8 cellular contexts compared by ENCODE assay signal in the genomic region with DNA sequence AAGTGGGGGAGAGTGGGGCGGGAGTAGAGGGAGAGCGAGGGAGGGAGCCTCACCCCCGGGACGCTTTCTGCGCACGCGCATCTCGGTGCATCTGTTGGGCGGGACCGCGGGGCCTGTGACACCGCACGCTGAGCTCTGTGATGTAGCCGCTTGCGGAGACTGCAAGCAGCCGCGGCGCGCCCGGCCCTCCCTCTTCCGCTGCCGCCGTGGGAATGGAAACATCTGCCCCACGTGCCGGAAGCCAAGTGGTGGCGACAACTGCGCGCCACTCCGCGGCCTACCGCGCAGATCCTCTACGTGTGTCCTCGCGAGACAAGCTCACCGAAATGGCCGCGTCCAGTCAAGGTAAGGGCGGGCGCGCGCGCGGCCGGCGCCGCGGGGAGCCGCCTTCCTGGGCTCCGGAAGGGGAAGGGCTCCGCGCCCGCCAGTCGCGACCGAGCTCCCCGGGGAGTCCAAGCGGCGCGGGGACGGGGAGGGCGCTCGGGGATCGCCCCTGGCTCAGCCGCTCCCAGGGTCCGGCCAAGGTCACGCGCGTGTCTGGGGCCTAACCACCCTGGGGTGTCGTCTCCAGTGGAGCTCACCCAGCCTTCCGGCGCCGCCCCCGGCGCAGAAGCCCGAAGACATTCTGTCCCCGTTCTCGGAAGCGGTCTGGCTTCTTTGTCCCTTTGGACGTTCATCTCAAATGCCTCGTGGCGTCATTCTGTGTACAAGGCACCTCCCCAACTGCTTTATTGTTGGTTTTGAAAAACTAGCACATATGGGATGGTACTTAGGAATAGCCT. TPM values are rescaled to one million over a fixed set of nuclear protein-coding genes. Genes with fewer than 3 reads are reported as not detected.
A peak's percentile ranks its signal among the peaks of the same experiment; 100 is the strongest.
DNase-seq lines count a peak whose midpoint lies in the region; ATAC-seq, FAIRE-seq and TF ChIP-seq lines count a peak whose summit lies in the region.

A gene with protein sequence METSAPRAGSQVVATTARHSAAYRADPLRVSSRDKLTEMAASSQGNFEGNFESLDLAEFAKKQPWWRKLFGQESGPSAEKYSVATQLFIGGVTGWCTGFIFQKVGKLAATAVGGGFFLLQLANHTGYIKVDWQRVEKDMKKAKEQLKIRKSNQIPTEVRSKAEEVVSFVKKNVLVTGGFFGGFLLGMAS (plus strand): TSS at position 118 of the 782 bp plus-strand sequence. CDS start 95 bp downstream, at position 213.

- H3K4me2 ChIP-seq in H1 (ENCODE audit: insufficient read depth in 1 of 2, low read depth in 2 of 2, low read length in 2 of 2), result peak within 1 kb of the TSS; percentile 62 to 79
- peak within 1 kb of the TSS; percentile 57 for H3K4me2 ChIP-seq in mesendoderm (ENCODE audit: low read length)

- peak within 1 kb of the TSS; percentile 72 for H3K4me3 Mint-ChIP-seq in Calu3 (ENCODE audit: low read depth, unreplicated experiment)
- peak within 1 kb of the TSS; percentile 85 for H3K4me3 Mint-ChIP-seq in activated CD8-positive, alpha-beta memory T cell treated with anti-CD3 and anti-CD28 coated beads, Interleukin-2, amount 10 ng/mL, durations not matched to agents 7 days and 5 days

- H3K18ac ChIP-seq in H1 (ENCODE audit: extremely low read depth, low read length), result peak within 1 kb of the TSS; percentile 48; the same call in 1 of the 2 replicates
- peak within 1 kb of the TSS; percentile 80 for H3K18ac ChIP-seq in mesendoderm (ENCODE audit: low read length)

- H3K79me1 ChIP-seq in H1 (ENCODE audit: low read depth, low read length) (no peaks in the 10 kb centered on the region), mesendoderm (ENCODE audit: low read length) (no peaks in the 10 kb centered on the region)

- peak within 1 kb of the TSS; percentile 94 for H3K27ac ChIP-seq in HUES48 (ENCODE audit: low read depth, low read length)
- H3K27ac ChIP-seq in H1 (ENCODE audit: low read depth, low read length), result peak within 1 kb of the TSS; percentile 80; the same call in 1 of the 2 replicates
- H3K27ac ChIP-seq in mesendoderm (ENCODE audit: low read depth, low read length), result peak within 1 kb of the TSS; percentile 87

- no peaks in the 10 kb centered on the region for H3K27me3 Mint-ChIP-seq in Calu3 (ENCODE audit: unreplicated experiment)
- H3K27me3 Mint-ChIP-seq in activated CD8-positive, alpha-beta memory T cell treated with anti-CD3 and anti-CD28 coated beads, Interleukin-2, amount 10 ng/mL, durations not matched to agents 7 days and 5 days, result no peaks in the 10 kb centered on the region

- H3K4me3 ChIP-seq in HUES48 (ENCODE audit: low read depth, low read length) (peak within 1 kb of the TSS; percentile 76), NT2/D1 (ENCODE audit: insufficient read length, low read depth) (peak within 1 kb of the TSS; percentile 70), H1 (ENCODE audit: extremely low read depth in 1 of 4, insufficient read depth in 2 of 4, low read depth in 3 of 4, low read length in 4 of 4) (peak within 1 kb of the TSS; percentile 46 to 90 (median 82)), mesendoderm (ENCODE audit: low read length) (peak within 1 kb of the TSS; percentile 74)

- H3K23ac ChIP-seq in H1 (ENCODE audit: insufficient read length) (no peak within 1 kb of the TSS), mesendoderm (ENCODE audit: low read length) (no peak within 1 kb of the TSS)

- peak within 1 kb of the TSS; percentile 39; the same call in 1 of the 2 replicates for H2BK12ac ChIP-seq in H1 (ENCODE audit: low read depth, low read length)

- no peak for TF ChIP-seq RAD21 in H1 (IDR thresholded peaks at IDR 0.05 in 1 of 2, conservative IDR thresholded peaks at IDR 0.05 in 1 of 2; ENCODE audit: low read depth in 2 of 2, low read length in 2 of 2)

- peaks cover 0 to 22% of the 10 kb centered on the region in 2 experiments; a peak in 2 of 4 replicates for H3K79me2 ChIP-seq in H1 (ENCODE audit: control insufficient read depth in 1 of 2, insufficient read depth in 2 of 2, low read length in 2 of 2)
- H3K79me2 ChIP-seq in mesendoderm (ENCODE audit: control insufficient read depth, insufficient read depth, low read length), result peaks cover 5% of the 10 kb centered on the region

- H3K4me1 Mint-ChIP-seq in Calu3 (ENCODE audit: low read depth, unreplicated experiment), result peaks cover 20% of the 10 kb centered on the region
- H3K4me1 Mint-ChIP-seq in activated CD8-positive, alpha-beta memory T cell treated with anti-CD3 and anti-CD28 coated beads, Interleukin-2, amount 10 ng/mL, durations not matched to agents 7 days and 5 days, result peaks cover 18% of the 10 kb centered on the region

- POLR2A ChIA-PET in H1 (lab: Charles Lee; ENCODE audit: partially characterized antibody), result interaction anchor here (1.0 kb wide), 1 partner anchor 10 kb away, joined by 7 read pairs; no protein-coding TSS in a partner anchor

- no peak within 1 kb of the TSS for H3K14ac ChIP-seq in H1 (ENCODE audit: insufficient read length)

- no peak within 1 kb of the TSS for H2BK5ac ChIP-seq in H1 (ENCODE audit: low read depth, low read length)
- no peak within 1 kb of the TSS for H2BK5ac ChIP-seq in mesendoderm (ENCODE audit: low read length)

- FAIRE-seq in H1 (lab: Jason Lieb, UNC), result no peak

- peaks cover 26% of the 10 kb centered on the region for H3K36me3 Mint-ChIP-seq in Calu3 (ENCODE audit: insufficient read depth, unreplicated experiment)
- H3K36me3 Mint-ChIP-seq in activated CD8-positive, alpha-beta memory T cell treated with anti-CD3 and anti-CD28 coated beads, Interleukin-2, amount 10 ng/mL, durations not matched to agents 7 days and 5 days, result peaks cover 3% of the 10 kb centered on the region

- H4K5ac ChIP-seq in H1 (ENCODE audit: insufficient read length, low read depth, low read length) (peak within 1 kb of the TSS; percentile 76), mesendoderm (ENCODE audit: low read length) (no peak within 1 kb of the TSS)

- peaks cover 3% of the 10 kb centered on the region; the same call in 1 of the 2 replicates for H3K23me2 ChIP-seq in H1 (ENCODE audit: low read depth, low read length)

- H3K36me3 ChIP-seq in HUES48 (ENCODE audit: control insufficient read depth, insufficient read depth, low read length) (no peaks in the 10 kb centered on the region), NT2/D1 (ENCODE audit: insufficient read depth, insufficient read length, low read length) (no peaks in the 10 kb centered on the region), H1 (ENCODE audit: control insufficient read depth in 2 of 4, insufficient read depth in 4 of 4, low read length in 3 of 4) (no peaks in the 10 kb centered on the region), mesendoderm (ENCODE audit: control insufficient read depth, insufficient read depth, low read length) (no peaks in the 10 kb centered on the region)

- H4K8ac ChIP-seq in H1 (ENCODE audit: extremely low read depth, insufficient read depth, low read length) (peak within 1 kb of the TSS; percentile 89), mesendoderm (ENCODE audit: low read depth, low read length) (no peak within 1 kb of the TSS)

- H2BK120ac ChIP-seq in H1 (replicated peaks; ENCODE audit: low read depth, low read length) (peak within 1 kb of the TSS; percentile 72), mesendoderm (ENCODE audit: low read depth, low read length) (peak within 1 kb of the TSS; percentile 0)

- H2BK15ac ChIP-seq in H1 (ENCODE audit: low read length), result no peak within 1 kb of the TSS
- H2BK15ac ChIP-seq in mesendoderm (replicated peaks; ENCODE audit: low read depth), result no peak within 1 kb of the TSS

- H3K4me1 ChIP-seq in HUES48 (ENCODE audit: control insufficient read depth, insufficient read depth, low read length), result peaks cover 7% of the 10 kb centered on the region; the same call in 1 of the 2 replicates
- H3K4me1 ChIP-seq in NT2/D1 (ENCODE audit: insufficient read depth, insufficient read length), result no peaks in the 10 kb centered on the region
- peaks cover 0 to 3% (median under 1%) of the 10 kb centered on the region in 4 experiments; a peak in 2 of 7 replicates for H3K4me1 ChIP-seq in H1 (replicated peaks in 1 of 4; ENCODE audit: control insufficient read depth in 3 of 4, insufficient read depth in 4 of 4, low read length in 3 of 4)
- H3K4me1 ChIP-seq in mesendoderm (ENCODE audit: control insufficient read depth, low read depth, low read length), result no peaks in the 10 kb centered on the region

- no peaks in the 10 kb centered on the region for H4K20me1 ChIP-seq in H1 (replicated peaks in 1 of 2; ENCODE audit: control insufficient read depth in 1 of 2, insufficient read depth in 2 of 2, low read length in 2 of 2)

- H3K9me3 Mint-ChIP-seq in Calu3 (ENCODE audit: low read depth, unreplicated experiment), result no peaks in the 10 kb centered on the region
- no peaks in the 10 kb centered on the region for H3K9me3 Mint-ChIP-seq in activated CD8-positive, alpha-beta memory T cell treated with anti-CD3 and anti-CD28 coated beads, Interleukin-2, amount 10 ng/mL, durations not matched to agents 7 days and 5 days (ENCODE audit: low read depth)

- H2AK5ac ChIP-seq in H1 (ENCODE audit: low read depth, low read length) (no peak within 1 kb of the TSS), mesendoderm (ENCODE audit: low read length) (no peak within 1 kb of the TSS)

- DNase-seq in Calu3 (peak; percentile 93), NT2/D1 (ENCODE audit: low read depth, low spot score) (peak; percentile 54), H1 (ENCODE audit: low read depth in 1 of 2, low spot score in 2 of 2) (peak; percentile 46 to 81), mesendoderm (peak; percentile 93)
- DNase-seq in activated CD8-positive, alpha-beta memory T cell treated with anti-CD3 and anti-CD28 coated beads, Interleukin-2, amount 10 ng/mL, durations not matched to agents 7 days and 5 days, result peak; percentile 96
- DNase-seq in stimulated activated CD8-positive, alpha-beta memory T cell treated with anti-CD3 and anti-CD28 coated beads, Interleukin-15, amount 100 ng/mL, for 1 hour (ENCODE audit: low read depth), result peak; percentile 83

- no peak within 1 kb of the TSS for H4K91ac ChIP-seq in H1 (replicated peaks; ENCODE audit: insufficient read length, low read length)

- H3K27ac Mint-ChIP-seq in Calu3 (ENCODE audit: unreplicated experiment), result peak within 1 kb of the TSS; percentile 84
- peak within 1 kb of the TSS; percentile 97 for H3K27ac Mint-ChIP-seq in activated CD8-positive, alpha-beta memory T cell treated with anti-CD3 and anti-CD28 coated beads, Interleukin-2, amount 10 ng/mL, durations not matched to agents 7 days and 5 days

- no peak within 1 kb of the TSS for H2BK20ac ChIP-seq in H1 (ENCODE audit: low read length)

- H3K9me3 ChIP-seq in HUES48 (ENCODE audit: control insufficient read depth, insufficient read depth, low read length), result peaks cover 15% of the 10 kb centered on the region; the same call in 1 of the 2 replicates
- H3K9me3 ChIP-seq in NT2/D1 (ENCODE audit: insufficient read depth, low read length), result no peaks in the 10 kb centered on the region
- no peaks in the 10 kb centered on the region for H3K9me3 ChIP-seq in H1 (ENCODE audit: insufficient read depth in 2 of 2, low read depth in 1 of 2, low read length in 1 of 2)

- H3K56ac ChIP-seq in H1 (replicated peaks; ENCODE audit: insufficient read length, low read depth, low read length) (no peak within 1 kb of the TSS), mesendoderm (ENCODE audit: low read length) (peak within 1 kb of the TSS; percentile 81)

- WGBS in H1 (ENCODE audit: extremely low coverage in 1 of 2, insufficient coverage in 1 of 2, insufficient read length in 1 of 2, insufficient replicate concordance in 2 of 2, low coverage in 1 of 2, low lambda C conversion rate in 2 of 2, missing lambda C conversion rate in 1 of 2), 2 experiments, result 0% methylated on average over 1 of the region's 82 CpGs; no CpG with 5 or more reads in 1 of the 2 experiments
- no CpG with 5 or more reads among the region's 82 CpGs for WGBS in mesendoderm (ENCODE audit: extremely low coverage, insufficient coverage, low lambda C conversion rate)

- CTCF ChIA-PET in Calu3 (lab: Charles Lee) (interaction anchor here (1.4 kb wide), 1 partner anchor 22 kb away, joined by 6 read pairs; no protein-coding TSS in a partner anchor), H1 (lab: Charles Lee; ENCODE audit: partially characterized antibody) (interaction anchor here (0.5 to 1.0 kb wide), 3 partner anchors 19 to 62 kb away, joined by 3 to 5 read pairs (median 3); no protein-coding TSS in a partner anchor)
- CTCF ChIA-PET in activated CD8-positive, alpha-beta memory T cell treated with anti-CD3 and anti-CD28 coated beads, Interleukin-2, amount 10 ng/mL, durations not matched to agents 7 days and 5 days (lab: Charles Lee), result interaction anchor here (1.0 to 1.4 kb wide), 4 partner anchors 22 to 109 kb away, joined by 3 to 10 read pairs (median 4); no protein-coding TSS in a partner anchor

- peak; percentile 42 to 60 for TF ChIP-seq POLR2A in H1 (IDR thresholded peaks at IDR 0.05; ENCODE audit: control extremely low read depth in 1 of 2, low read depth in 2 of 2, low read length in 2 of 2)

- intact Hi-C loops in Calu3 (cut with micrococcal nuclease; ENCODE audit: unreplicated experiment), result loop anchor here (5.0 kb wide), 1 partner anchor 45 kb away; no protein-coding TSS in a partner anchor

- peak within 1 kb of the TSS; percentile 90 for H3K9ac ChIP-seq in HUES48 (ENCODE audit: low read depth, low read length)
- H3K9ac ChIP-seq in NT2/D1 (ENCODE audit: insufficient read length, low read depth), result peak within 1 kb of the TSS; percentile 67
- H3K9ac ChIP-seq in H1 (replicated peaks in 1 of 4; ENCODE audit: extremely low read depth in 1 of 4, low read depth in 3 of 4, low read length in 3 of 4), result peak within 1 kb of the TSS; percentile 44 to 88 (median 78)
- H3K9ac ChIP-seq in mesendoderm (ENCODE audit: low read length), result peak within 1 kb of the TSS; percentile 79

- TF ChIP-seq CTCF in Calu3 (IDR thresholded peaks at IDR 0.05; ENCODE audit: unreplicated experiment) (no peak), H1 (IDR thresholded peaks at IDR 0.05; ENCODE audit: control extremely low read depth in 1 of 3, insufficient read depth in 1 of 3, low read depth in 1 of 3, low read length in 3 of 3) (no peak)

- BruUV-seq in Calu3 (replicated peaks; lab: Mats Ljungman, UMichigan), result no TSS peak

- no peak for TF ChIP-seq EP300 in H1 (IDR thresholded peaks at IDR 0.05; ENCODE audit: borderline replicate concordance in 1 of 2, low read depth in 2 of 2, low read length in 2 of 2)

- ATAC-seq in GM21423 (IDR thresholded peaks at IDR 0.05; ENCODE audit: unreplicated experiment), result peak; percentile 86
- ATAC-seq in activated CD8-positive, alpha-beta memory T cell treated with anti-CD3 and anti-CD28 coated beads, Interleukin-2, amount 10 ng/mL, durations not matched to agents 7 days and 5 days, result peak; percentile 86

- H2AFZ ChIP-seq in H1 (ENCODE audit: low read length), result peak within 1 kb of the TSS; percentile 44; the same call in 1 of the 2 replicates

- H3K27me3 ChIP-seq in HUES48 (ENCODE audit: control insufficient read depth, insufficient read depth, low read length) (no peaks in the 10 kb centered on the region), NT2/D1 (ENCODE audit: insufficient read depth, insufficient read length) (no peaks in the 10 kb centered on the region), H1 (replicated peaks in 1 of 4; ENCODE audit: control insufficient read depth in 3 of 4, extremely low read depth in 1 of 4, insufficient read depth in 3 of 4, low read length in 3 of 4) (no peaks in the 10 kb centered on the region), mesendoderm (ENCODE audit: insufficient read depth, low read length, poor library complexity) (no peaks in the 10 kb centered on the region)

- H3K4ac ChIP-seq in H1 (replicated peaks; ENCODE audit: insufficient read length, low read depth, low read length) (no peak within 1 kb of the TSS), mesendoderm (ENCODE audit: low read depth, low read length) (no peak within 1 kb of the TSS)

RNA-seq across cellular contexts. Expression of the gene that starts here (rescaled TPM):
- 33.5 and 45.4 TPM in 2 replicates for total RNA-seq in Calu3 (2022)
- 10 to 100 TPM; 44.3 to 52.6 TPM for total RNA-seq in activated CD8-positive, alpha-beta memory T cell treated with anti-CD3 and anti-CD28 coated beads, Interleukin-2, amount 10 ng/mL, durations not matched to agents 7 days and 5 days
- 66.0 and 67.7 TPM in 2 replicates for total RNA-seq in H1 (2021; fragmentation: NEBNext Ultra II Directional; extraction: Animal tissue kit (Norgen Biotek cat#: 25700))
- 58.9 and 93.7 TPM in 2 replicates for polyA plus RNA-seq in H1 (2011; rRNA removed)
- polyA plus RNA-seq in H1 (2011; cell fraction: cytosol; rRNA removed), result 75.8 TPM
- 54.4 TPM for polyA plus RNA-seq in H1 (2011; cell fraction: nucleus; rRNA removed)
- 66.9 to 74.6 TPM (median 71.1 TPM) in 4 replicates for polyA plus RNA-seq in H1 (2012, experiment 1 of 2)
- 41.2 TPM for polyA plus RNA-seq in H1 (2012, experiment 2 of 2)
- 38.0 TPM for polyA plus RNA-seq in H1 (2013, experiment 1 of 2)
- polyA plus RNA-seq in H1 (2013, experiment 2 of 2), result 43.5 TPM
- 44.2 and 54.2 TPM in 2 replicates for polyA minus RNA-seq in H1 (2011; rRNA and poly(A)+ RNA removed)
- 9.7 TPM for polyA minus RNA-seq in H1 (2011; cell fraction: cytosol; rRNA and poly(A)+ RNA removed)
- polyA minus RNA-seq in H1 (2011; cell fraction: nucleus; rRNA and poly(A)+ RNA removed), result 14.7 TPM
- 49.6 TPM for polyA plus RNA-seq in mesendoderm (2013, experiment 1 of 2)
- 49.6 TPM for polyA plus RNA-seq in mesendoderm (2013, experiment 2 of 2)

Comparison
In these comparisons a context has a peak if more than half of its experiments do, and no peak if none do; other contexts are left out.
1. Peak in every context shown above with its lines: DNase-seq, ATAC-seq, H3K4me3 ChIP-seq and H3K27ac ChIP-seq.